ENCODE assay signal across 10 cellular contexts in the genomic region with DNA sequence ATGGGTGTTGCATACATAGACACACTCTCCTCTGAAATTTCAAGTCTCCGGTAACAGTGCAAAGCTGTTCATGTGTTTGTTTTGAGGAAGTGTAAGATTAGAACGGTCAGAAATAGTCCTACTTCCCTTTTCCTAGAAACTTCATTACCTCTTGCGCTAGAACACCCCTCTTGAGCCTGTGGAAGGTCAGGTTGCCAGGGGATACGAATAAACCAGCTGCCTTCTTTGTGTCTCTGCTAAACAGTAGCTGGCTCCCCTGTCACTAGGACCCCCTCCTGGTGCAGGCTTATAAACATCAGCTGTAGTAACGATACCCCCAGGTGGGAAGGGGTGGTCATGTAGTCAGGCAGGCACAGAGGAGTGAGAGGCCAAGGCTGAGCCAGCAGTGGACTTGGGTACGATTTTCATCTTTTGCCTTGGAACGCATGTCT.
DNase-seq lines count a peak whose midpoint lies in the region; ATAC-seq and TF ChIP-seq lines count a peak whose summit lies in the region.
"Had no signal": no experiment of that assay in that cellular context is flagged by ENCODE, and none has a peak within 500 bp of the region (broad histone marks: within the 10 kb centered on the region; RNA-seq: fewer than 3 reads in every experiment).

No MANE protein-coding gene starts in this region.

- no peaks in the 10 kb centered on the region for H3K9me3 Mint-ChIP-seq in dendritic cell treated with granulocyte-macrophage colony-stimulating factor and Interleukin-4, amounts not matched to agents 40 ng/mL and 50 ng/mL, for 4 days

- H3K27me3 ChIP-seq in heart right ventricle (peaks cover 0 to 3% (median 0%) of the 10 kb centered on the region in 7 donors), upper lobe of right lung (peaks cover 5% of the 10 kb centered on the region)

- ATAC-seq in heart right ventricle (peak in 6 of 8 donors; percentile 10 to 48 (median 27)), Right ventricle myocardium superior (ENCODE audit: poor library complexity) (no peak), HG03378 (IDR thresholded peaks at IDR 0.05; ENCODE audit: unreplicated experiment) (peak; percentile 56), upper lobe of right lung (peak; percentile 82)
- ATAC-seq: A549 had no signal

- intact Hi-C loops in heart right ventricle (cut with DNase I) (no loop called here), Right ventricle myocardium superior (cut with DNase I) (loop anchor here (10.0 kb wide), 1 partner anchor 46 kb away; no protein-coding TSS in a partner anchor), upper lobe of right lung (cut with DNase I) (no loop called here)
- intact Hi-C loops in dendritic cell treated with granulocyte-macrophage colony-stimulating factor and Interleukin-4, amounts not matched to agents 40 ng/mL and 50 ng/mL, for 4 days (cut with micrococcal nuclease) = no loop called here

- H3K4me1 ChIP-seq in heart right ventricle (peaks cover 0 to 93% (median 34%) of the 10 kb centered on the region in 9 donors), upper lobe of right lung (peaks cover 29% of the 10 kb centered on the region)
- H3K4me1 ChIP-seq: A549 had no signal

- TF ChIP-seq CTCF in heart right ventricle (IDR thresholded peaks at IDR 0.05) = no peak
- no peak for TF ChIP-seq CTCF in upper lobe of right lung (IDR thresholded peaks at IDR 0.05)

- 45 to 50% methylated on average over 7 of the region's 7 CpGs for WGBS in heart right ventricle, 2 donors

- peaks cover 0 to 9% (median 0%) of the 10 kb centered on the region in 9 donors for H3K36me3 ChIP-seq in heart right ventricle
- H3K36me3 ChIP-seq in upper lobe of right lung = no peaks in the 10 kb centered on the region

- peak overlapping the region in 1 of 10 donors; percentile 20 for H3K4me3 ChIP-seq in heart right ventricle
- H3K4me3 ChIP-seq in upper lobe of right lung = no peak overlapping the region
- H3K4me3 ChIP-seq: A549 had no signal

- H3K27ac Mint-ChIP-seq in dendritic cell treated with granulocyte-macrophage colony-stimulating factor and Interleukin-4, amounts not matched to agents 40 ng/mL and 50 ng/mL, for 4 days = peak overlapping the region; percentile 89

- peaks cover 19% of the 10 kb centered on the region for H3K36me3 Mint-ChIP-seq in dendritic cell treated with granulocyte-macrophage colony-stimulating factor and Interleukin-4, amounts not matched to agents 40 ng/mL and 50 ng/mL, for 4 days (ENCODE audit: low read depth)

- H3K9me3 ChIP-seq in heart right ventricle = no peaks in the 10 kb centered on the region
- no peaks in the 10 kb centered on the region for H3K9me3 ChIP-seq in upper lobe of right lung
- H3K9me3 ChIP-seq: A549 had no signal

- H3K4me1 Mint-ChIP-seq in dendritic cell treated with granulocyte-macrophage colony-stimulating factor and Interleukin-4, amounts not matched to agents 40 ng/mL and 50 ng/mL, for 4 days (ENCODE audit: low read depth) = peaks cover 88% of the 10 kb centered on the region

- no peaks in the 10 kb centered on the region for H3K27me3 Mint-ChIP-seq in dendritic cell treated with granulocyte-macrophage colony-stimulating factor and Interleukin-4, amounts not matched to agents 40 ng/mL and 50 ng/mL, for 4 days

- peak overlapping the region; percentile 55 for H3K4me3 Mint-ChIP-seq in dendritic cell treated with granulocyte-macrophage colony-stimulating factor and Interleukin-4, amounts not matched to agents 40 ng/mL and 50 ng/mL, for 4 days

- H3K27ac ChIP-seq in heart right ventricle (peak overlapping the region in 2 of 10 donors; percentile 13 to 41), upper lobe of right lung (peak overlapping the region; percentile 4)
- H3K27ac ChIP-seq: A549 had no signal

- DNase-seq in heart right ventricle (no peak), Right ventricle myocardium superior (no peak), upper lobe of right lung (no peak), AG08395 (ENCODE audit: low spot score) (no peak), iPS-NIHi11 (ENCODE audit: low spot score) (no peak), NCI-H510A (lab: John Stamatoyannopoulos, UW) (no peak)
- DNase-seq: NCI-H1417 had no signal
